Comparison of ENCODE assay signal across 17 cellular contexts in the genomic region with DNA sequence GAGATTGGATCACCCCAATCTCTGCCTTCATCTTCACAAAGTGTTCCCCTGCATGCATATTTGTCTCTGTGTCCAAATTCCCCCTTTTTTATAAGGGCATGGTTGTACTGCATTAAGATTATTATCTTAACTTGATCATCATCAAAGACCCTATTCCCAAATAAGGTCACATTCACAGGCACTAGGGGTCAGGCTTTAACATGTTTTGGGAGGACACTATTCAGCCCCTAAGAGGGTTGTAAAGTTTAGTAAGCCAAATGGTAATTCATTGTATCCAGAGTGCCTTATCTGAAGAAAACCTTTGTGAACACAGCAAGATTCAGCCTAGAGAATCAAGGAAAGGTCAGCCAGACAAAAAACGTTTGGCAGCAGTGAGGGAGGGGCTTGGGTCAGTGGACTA.
DNase-seq lines count a peak whose midpoint lies in the region; ATAC-seq, FAIRE-seq and TF ChIP-seq lines count a peak whose summit lies in the region.
"Had no signal": no experiment of that assay in that cellular context is flagged by ENCODE, and none has a peak within 500 bp of the region (broad histone marks: within the 10 kb centered on the region; RNA-seq: fewer than 3 reads in every experiment).

No MANE protein-coding gene starts in this region.

- H2AFZ ChIP-seq in SK-N-SH (ENCODE audit: low read depth) (no peak overlapping the region), Karpas-422 (ENCODE audit: low read length) (no peak overlapping the region), K562 (ENCODE audit: low read depth, low read length) (no peak overlapping the region)

- TF ChIP-seq CTCF in SK-N-SH (IDR thresholded peaks at IDR 0.05) = no peak
- peak in 2 of 3 experiments; percentile 18 to 38; a peak in 2 of 6 replicates for TF ChIP-seq CTCF in K562 (IDR thresholded peaks at IDR 0.05 in 2 of 3, conservative IDR thresholded peaks at IDR 0.05 in 1 of 3; ENCODE audit: insufficient read depth in 2 of 3, low read depth in 1 of 3, low read length in 3 of 3)
- no peak for TF ChIP-seq CTCF in suprapubic skin (IDR thresholded peaks at IDR 0.05)

- TF ChIP-seq RAD21 in SK-N-SH (IDR thresholded peaks at IDR 0.05; ENCODE audit: low read length) (peak; percentile 44), K562 (CRISPR knock-in tag; conservative IDR thresholded peaks at IDR 0.05 in 1 of 2, IDR thresholded peaks at IDR 0.05 in 1 of 2) (peak in 1 of 2 experiments; percentile 46; a peak in 2 of 4 replicates)

- H3K79me2 ChIP-seq in SK-N-SH (ENCODE audit: insufficient read depth) (no peaks in the 10 kb centered on the region), Karpas-422 (ENCODE audit: low read length) (no peaks in the 10 kb centered on the region), K562 (ENCODE audit: control insufficient read depth, insufficient read depth, low read length) (no peaks in the 10 kb centered on the region)

- DNase-seq in SK-N-SH (no peak), Karpas-422 (peak; percentile 47), K562 (ENCODE audit: extremely low read depth in 1 of 4, low spot score in 3 of 4) (peak in 1 of 4 experiments; percentile 9), suprapubic skin (ENCODE audit: low spot score in 2 of 2) (no peak), OCI-M1 (lab: John Stamatoyannopoulos, UW) (no peak), midbrain (lab: John Stamatoyannopoulos, UW) (no peak)
- DNase-seq: DMS53, HCEC 1CT, MG63, NCI-H1105 treated with DMSO at 0.1 percent for 48 hours, NCI-H2029, SHP77 treated with DMSO at 0.1 percent for 48 hours had no signal

- CTCF ChIA-PET in SK-N-SH (lab: Yijun Ruan, JAX) = interaction anchor here (1.6 kb wide), 1 partner anchor 1458 kb away, joined by 3 read pairs; no protein-coding TSS in a partner anchor
- CTCF ChIA-PET in K562 (lab: Yijun Ruan, JAX; ENCODE audit: low intra/inter-chr PET ratio) = no interaction called here

- BruUV-seq in K562 (replicated peaks; lab: Mats Ljungman, UMichigan) = no TSS peak

- H3F3A ChIP-seq in SK-N-SH (replicated peaks; ENCODE audit: insufficient read depth) = no peaks in the 10 kb centered on the region

- WGBS in SK-N-SH (ENCODE audit: low lambda C conversion rate) = 0% methylated on average over 1 of the region's 1 CpG
- 0% methylated on average over 1 of the region's 1 CpG for WGBS in K562 (ENCODE audit: insufficient coverage, low coverage, missing lambda C conversion rate)
- WGBS in suprapubic skin = 0% methylated on average over 1 of the region's 1 CpG

- no peak overlapping the region for H3K4me2 ChIP-seq in SK-N-SH
- no peak overlapping the region for H3K4me2 ChIP-seq in Karpas-422 (ENCODE audit: low read depth, low read length, poor library complexity, severe bottlenecking)
- no peak overlapping the region for H3K4me2 ChIP-seq in K562 (ENCODE audit: insufficient read depth, low read length)
- H3K4me2 ChIP-seq: BLaER1 treated with 17β-estradiol and CSF1 and Interleukin-3, amounts not matched to agents 10 nM and 100 nM; KMS-11 had no signal

- H3K9me3 ChIP-seq in SK-N-SH (0 out of 2 replicates have a peak, but pooled peaks cover 4% of the 10 kb centered on the region), Karpas-422 (ENCODE audit: low read length) (no peaks in the 10 kb centered on the region), K562 (replicated peaks; ENCODE audit: control insufficient read depth, insufficient read depth, low read depth, low read length) (no peaks in the 10 kb centered on the region), suprapubic skin (no peaks in the 10 kb centered on the region)
- H3K9me3 ChIP-seq: MG63 had no signal

- TF ChIP-seq EP300 in SK-N-SH (IDR thresholded peaks at IDR 0.05; ENCODE audit: borderline replicate concordance in 1 of 2, low read depth in 1 of 2, low read length in 1 of 2) (no peak), K562 (IDR thresholded peaks at IDR 0.05; ENCODE audit: low read length) (no peak), suprapubic skin (IDR thresholded peaks at IDR 0.05) (no peak)

- H3K4me1 ChIP-seq in SK-N-SH (ENCODE audit: control insufficient read depth in 1 of 2, insufficient read depth in 2 of 2, low read depth in 1 of 2, low read length in 1 of 2) = no peaks in the 10 kb centered on the region; a peak in 1 of 4 replicates
- H3K4me1 ChIP-seq in Karpas-422 (ENCODE audit: low read length) = no peaks in the 10 kb centered on the region
- H3K4me1 ChIP-seq in K562 (replicated peaks in 1 of 2; ENCODE audit: control insufficient read depth in 2 of 2, insufficient read depth in 2 of 2, low read length in 2 of 2) = no peaks in the 10 kb centered on the region
- no peaks in the 10 kb centered on the region for H3K4me1 ChIP-seq in suprapubic skin
- H3K4me1 ChIP-seq: BLaER1 treated with 17β-estradiol and CSF1 and Interleukin-3, amounts not matched to agents 10 nM and 100 nM had no signal

- POLR2A ChIA-PET in SK-N-SH (lab: Yijun Ruan, JAX) = no interaction called here
- POLR2A ChIA-PET in K562 (lab: Yijun Ruan, JAX) = no interaction called here

- TF ChIP-seq POLR2A in K562 (conservative IDR thresholded peaks at IDR 0.05) (no peak), suprapubic skin (IDR thresholded peaks at IDR 0.05) (no peak)

- no peaks in the 10 kb centered on the region for H4K20me1 ChIP-seq in SK-N-SH (ENCODE audit: insufficient read depth)
- H4K20me1 ChIP-seq in Karpas-422 (ENCODE audit: insufficient read depth, low read depth, low read length) = no peaks in the 10 kb centered on the region
- no peaks in the 10 kb centered on the region for H4K20me1 ChIP-seq in K562 (replicated peaks; ENCODE audit: control insufficient read depth, insufficient read depth, low read length)
- H4K20me1 ChIP-seq: BLaER1 treated with 17β-estradiol and CSF1 and Interleukin-3, amounts not matched to agents 10 nM and 100 nM had no signal

- in situ Hi-C loops in K562 (cut with MboI) = loop anchor here (25.0 kb wide), 1 partner anchor 495 kb away; no protein-coding TSS in a partner anchor

- H3K9me2 ChIP-seq in SK-N-SH (no peaks in the 10 kb centered on the region), Karpas-422 (replicated peaks; ENCODE audit: insufficient read depth, low read length) (no peaks in the 10 kb centered on the region; the same call in 1 of the 2 replicates)

- H3K27ac ChIP-seq in SK-N-SH (ENCODE audit: low read depth in 2 of 2, low read length in 1 of 2) (no peak overlapping the region), Karpas-422 (ENCODE audit: low read length) (no peak overlapping the region), K562 (ENCODE audit: extremely low read depth, low read depth, low read length) (no peak overlapping the region), suprapubic skin (no peak overlapping the region)
- H3K27ac ChIP-seq: BLaER1 treated with 17β-estradiol and CSF1 and Interleukin-3, amounts not matched to agents 10 nM and 100 nM; HL-60; KMS-11 had no signal

- no peak overlapping the region for H3K9ac ChIP-seq in SK-N-SH
- H3K9ac ChIP-seq in Karpas-422 (ENCODE audit: low read length) = no peak overlapping the region
- no peak overlapping the region for H3K9ac ChIP-seq in K562 (ENCODE audit: insufficient read depth in 1 of 2, low read depth in 2 of 2, low read length in 2 of 2)
- H3K9ac ChIP-seq: BLaER1 treated with 17β-estradiol and CSF1 and Interleukin-3, amounts not matched to agents 10 nM and 100 nM; KMS-11 had no signal

- no peaks in the 10 kb centered on the region for H3K36me3 ChIP-seq in SK-N-SH (replicated peaks in 1 of 2; ENCODE audit: control insufficient read depth in 1 of 2, insufficient read depth in 2 of 2, low read length in 1 of 2)
- no peaks in the 10 kb centered on the region for H3K36me3 ChIP-seq in Karpas-422 (ENCODE audit: insufficient read depth, low read length)
- H3K36me3 ChIP-seq in K562 (ENCODE audit: control insufficient read depth, insufficient read depth, low read length) = no peaks in the 10 kb centered on the region
- no peaks in the 10 kb centered on the region for H3K36me3 ChIP-seq in suprapubic skin
- H3K36me3 ChIP-seq: BLaER1 treated with 17β-estradiol and CSF1 and Interleukin-3, amounts not matched to agents 10 nM and 100 nM; MG63 had no signal

- FAIRE-seq in K562 (lab: Jason Lieb, UNC) = no peak
- FAIRE-seq: RCC 7860 had no signal

- H3K4me3 ChIP-seq in SK-N-SH (ENCODE audit: low read depth in 2 of 2, low read length in 1 of 2) (no peak overlapping the region), Karpas-422 (ENCODE audit: low read length) (no peak overlapping the region), K562 (no peak overlapping the region), suprapubic skin (no peak overlapping the region)
- H3K4me3 ChIP-seq: BLaER1 treated with 17β-estradiol and CSF1 and Interleukin-3, amounts not matched to agents 10 nM and 100 nM; MG63 had no signal

- H3K27me3 ChIP-seq in SK-N-SH (ENCODE audit: insufficient read depth) (no peaks in the 10 kb centered on the region), Karpas-422 (ENCODE audit: low read length) (no peaks in the 10 kb centered on the region), K562 (ENCODE audit: control insufficient read depth in 2 of 2, insufficient read depth in 2 of 2, low read length in 2 of 2) (no peaks in the 10 kb centered on the region), suprapubic skin (no peaks in the 10 kb centered on the region)
- H3K27me3 ChIP-seq: BLaER1 treated with 17β-estradiol and CSF1 and Interleukin-3, amounts not matched to agents 10 nM and 100 nM; MG63 had no signal

- H3K9me1 ChIP-seq in K562 (ENCODE audit: control insufficient read depth, insufficient read depth, low read length) = no peaks in the 10 kb centered on the region

- ATAC-seq in SK-N-SH treated with all-trans-retinoic acid at 6 μM for 48 hours (no peak), K562 (no peak)

- intact Hi-C loops in K562 (cut with micrococcal nuclease) = no loop called here

TF ChIP-seq in K562, 482 proteins besides CTCF, POLR2A, EP300 and RAD21:
- no peak for TF ChIP-seq U2AF2 (optimal IDR thresholded peaks at IDR 0.05; ENCODE audit: low read depth, low read length)
- no peak for TF ChIP-seq GABPB2 (CRISPR knock-in tag; conservative IDR thresholded peaks at IDR 0.05)
- no peak for TF ChIP-seq ZEB2 (IDR thresholded peaks at IDR 0.05)
- TF ChIP-seq, protein P1, sequence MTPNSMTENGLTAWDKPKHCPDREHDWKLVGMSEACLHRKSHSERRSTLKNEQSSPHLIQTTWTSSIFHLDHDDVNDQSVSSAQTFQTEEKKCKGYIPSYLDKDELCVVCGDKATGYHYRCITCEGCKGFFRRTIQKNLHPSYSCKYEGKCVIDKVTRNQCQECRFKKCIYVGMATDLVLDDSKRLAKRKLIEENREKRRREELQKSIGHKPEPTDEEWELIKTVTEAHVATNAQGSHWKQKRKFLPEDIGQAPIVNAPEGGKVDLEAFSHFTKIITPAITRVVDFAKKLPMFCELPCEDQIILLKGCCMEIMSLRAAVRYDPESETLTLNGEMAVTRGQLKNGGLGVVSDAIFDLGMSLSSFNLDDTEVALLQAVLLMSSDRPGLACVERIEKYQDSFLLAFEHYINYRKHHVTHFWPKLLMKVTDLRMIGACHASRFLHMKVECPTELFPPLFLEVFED (CRISPR knock-in tag; conservative IDR thresholded peaks at IDR 0.05) = no peak
- no peak for TF ChIP-seq HMGN3 (IDR thresholded peaks at IDR 0.05; ENCODE audit: borderline replicate concordance, extremely low read depth, insufficient read length, low read depth, low read length)
- no peak for TF ChIP-seq RFX1 (IDR thresholded peaks at IDR 0.05)

Comparison
In these comparisons a context has a peak if more than half of its experiments do, and no peak if none do; other contexts are left out.
1. CTCF ChIP-seq: peak in K562 (2 of 3); none in SK-N-SH (single experiment) and suprapubic skin (0 of 2).
2. Of the 27 proteins assayed by ChIP-seq in both K562 and SK-N-SH: peak only in K562: CTCF; only in SK-N-SH: none; in both: none; in neither: 25; mixed calls (peak in some experiments, not most) for 1.